Comparison of ENCODE assay signal across 12 cellular contexts in genomic region chr4:184583738-184584502, GRCh38.
DNase-seq lines count a peak whose midpoint lies in the region; ATAC-seq lines count a peak whose summit lies in the region.
"Had no signal": no experiment of that assay in that cellular context is flagged by ENCODE, and none has a peak within 500 bp of the region (broad histone marks: within the 10 kb centered on the region; RNA-seq: fewer than 3 reads in every experiment).

No MANE protein-coding gene starts in this region.

- no peak overlapping the region for H3K27ac ChIP-seq in caudate nucleus (ENCODE audit: low read depth, low read length)

- H3K4me1 Mint-ChIP-seq in activated CD4-positive, alpha-beta memory T cell treated with anti-CD3 and anti-CD28 coated beads for 36 hours (ENCODE audit: low read depth), result peaks cover 20% of the 10 kb centered on the region
- peaks cover 15% of the 10 kb centered on the region for H3K4me1 Mint-ChIP-seq in activated CD4-positive, alpha-beta memory T cell treated with anti-CD3 and anti-CD28 coated beads, Interleukin-2, amount 10 ng/mL, durations not matched to agents 7 days and 5 days
- H3K4me1 Mint-ChIP-seq in T-helper 2 cell treated with Interferon-gamma antibody and Interleukin-4, amounts not matched to agents 5 μg/mL and 100 μg/mL, for 36 hours (ENCODE audit: low read depth), result peaks cover 19% of the 10 kb centered on the region

- H3K9me3 Mint-ChIP-seq in activated CD4-positive, alpha-beta memory T cell treated with anti-CD3 and anti-CD28 coated beads for 36 hours, result peaks cover 23% of the 10 kb centered on the region
- H3K9me3 Mint-ChIP-seq in activated CD4-positive, alpha-beta memory T cell treated with anti-CD3 and anti-CD28 coated beads, Interleukin-2, amount 10 ng/mL, durations not matched to agents 7 days and 5 days, result peaks cover 26% of the 10 kb centered on the region
- peaks cover 21% of the 10 kb centered on the region for H3K9me3 Mint-ChIP-seq in T-helper 2 cell treated with Interferon-gamma antibody and Interleukin-4, amounts not matched to agents 5 μg/mL and 100 μg/mL, for 36 hours

- peak; percentile 72 for ATAC-seq in HG02571 (IDR thresholded peaks at IDR 0.05; ENCODE audit: unreplicated experiment)
- ATAC-seq: HepG2 had no signal

- no peak overlapping the region for H3K27ac Mint-ChIP-seq in activated CD4-positive, alpha-beta memory T cell treated with anti-CD3 and anti-CD28 coated beads for 36 hours
- H3K27ac Mint-ChIP-seq in activated CD4-positive, alpha-beta memory T cell treated with anti-CD3 and anti-CD28 coated beads, Interleukin-2, amount 10 ng/mL, durations not matched to agents 7 days and 5 days, result no peak overlapping the region
- H3K27ac Mint-ChIP-seq in T-helper 2 cell treated with Interferon-gamma antibody and Interleukin-4, amounts not matched to agents 5 μg/mL and 100 μg/mL, for 36 hours, result peak overlapping the region; percentile 60

- peaks cover 7% of the 10 kb centered on the region for H3K36me3 Mint-ChIP-seq in activated CD4-positive, alpha-beta memory T cell treated with anti-CD3 and anti-CD28 coated beads for 36 hours
- peaks cover 16% of the 10 kb centered on the region for H3K36me3 Mint-ChIP-seq in activated CD4-positive, alpha-beta memory T cell treated with anti-CD3 and anti-CD28 coated beads, Interleukin-2, amount 10 ng/mL, durations not matched to agents 7 days and 5 days (ENCODE audit: low read depth)
- peaks cover 14% of the 10 kb centered on the region for H3K36me3 Mint-ChIP-seq in T-helper 2 cell treated with Interferon-gamma antibody and Interleukin-4, amounts not matched to agents 5 μg/mL and 100 μg/mL, for 36 hours (ENCODE audit: low read depth)

- peak; percentile 39 for DNase-seq in activated CD4-positive, alpha-beta memory T cell treated with anti-CD3 and anti-CD28 coated beads for 36 hours
- DNase-seq in activated CD4-positive, alpha-beta memory T cell treated with anti-CD3 and anti-CD28 coated beads, Interleukin-2, amount 10 ng/mL, durations not matched to agents 7 days and 5 days, result no peak
- peak; percentile 40 for DNase-seq in T-helper 2 cell treated with Interferon-gamma antibody and Interleukin-4, amounts not matched to agents 5 μg/mL and 100 μg/mL, for 36 hours (ENCODE audit: low spot score)
- peak; percentile 6 to 40 for DNase-seq in stimulated activated CD4-positive, alpha-beta T cell treated with anti-CD3 and anti-CD28 coated beads, Interleukin-4, amount 100 ng/mL, for 4 hours
- no peak for DNase-seq in NCI-H345 treated with DMSO at 0.1 percent for 48 hours (lab: John Stamatoyannopoulos, UW; ENCODE audit: unreplicated experiment)
- DNase-seq in A172 (ENCODE audit: low spot score), result no peak
- DNase-seq in caudate nucleus (lab: John Stamatoyannopoulos, UW), result no peak
- DNase-seq: ACHN, GF-D8, NCI-H524 had no signal

- POLR2A ChIA-PET in activated CD4-positive, alpha-beta memory T cell treated with anti-CD3 and anti-CD28 coated beads for 36 hours (lab: Charles Lee), result interaction anchor here (0.6 kb wide), 1 partner anchor 33 kb away, joined by 3 read pairs; no protein-coding TSS in a partner anchor
- POLR2A ChIA-PET in activated CD4-positive, alpha-beta memory T cell treated with anti-CD3 and anti-CD28 coated beads, Interleukin-2, amount 10 ng/mL, durations not matched to agents 7 days and 5 days (lab: Charles Lee), result no interaction called here

- intact Hi-C loops in activated CD4-positive, alpha-beta memory T cell treated with anti-CD3 and anti-CD28 coated beads for 36 hours (cut with micrococcal nuclease), result loop anchor here (5.0 to 10.0 kb wide), 2 partner anchors 112 to 241 kb away; partner anchors contain the start of genes ACSL1 and IRF2

- CTCF ChIA-PET in activated CD4-positive, alpha-beta memory T cell treated with anti-CD3 and anti-CD28 coated beads for 36 hours (lab: Charles Lee), result interaction anchor here (0.7 to 0.9 kb wide), 2 partner anchors 319 to 321 kb away, joined by 3 read pairs; no protein-coding TSS in a partner anchor
- CTCF ChIA-PET in activated CD4-positive, alpha-beta memory T cell treated with anti-CD3 and anti-CD28 coated beads, Interleukin-2, amount 10 ng/mL, durations not matched to agents 7 days and 5 days (lab: Charles Lee), result interaction anchor here (0.6 to 1.2 kb wide), 2 partner anchors 9 to 249 kb away, joined by 3 read pairs; no protein-coding TSS in a partner anchor

- H3K4me3 Mint-ChIP-seq in activated CD4-positive, alpha-beta memory T cell treated with anti-CD3 and anti-CD28 coated beads for 36 hours, result no peak overlapping the region
- no peak overlapping the region for H3K4me3 Mint-ChIP-seq in activated CD4-positive, alpha-beta memory T cell treated with anti-CD3 and anti-CD28 coated beads, Interleukin-2, amount 10 ng/mL, durations not matched to agents 7 days and 5 days
- H3K4me3 Mint-ChIP-seq in T-helper 2 cell treated with Interferon-gamma antibody and Interleukin-4, amounts not matched to agents 5 μg/mL and 100 μg/mL, for 36 hours, result peak overlapping the region; percentile 19

- no peaks in the 10 kb centered on the region for H3K27me3 Mint-ChIP-seq in activated CD4-positive, alpha-beta memory T cell treated with anti-CD3 and anti-CD28 coated beads for 36 hours
- H3K27me3 Mint-ChIP-seq in activated CD4-positive, alpha-beta memory T cell treated with anti-CD3 and anti-CD28 coated beads, Interleukin-2, amount 10 ng/mL, durations not matched to agents 7 days and 5 days, result no peaks in the 10 kb centered on the region
- no peaks in the 10 kb centered on the region for H3K27me3 Mint-ChIP-seq in T-helper 2 cell treated with Interferon-gamma antibody and Interleukin-4, amounts not matched to agents 5 μg/mL and 100 μg/mL, for 36 hours (ENCODE audit: low read depth)

Comparison
In these comparisons a context has a peak if more than half of its experiments do, and no peak if none do; other contexts are left out.
1. DNase-seq: peak in activated CD4-positive, alpha-beta memory T cell treated with anti-CD3 and anti-CD28 coated beads for 36 hours (single experiment), T-helper 2 cell treated with Interferon-gamma antibody and Interleukin-4, amounts not matched to agents 5 μg/mL and 100 μg/mL, for 36 hours (single experiment) and stimulated activated CD4-positive, alpha-beta T cell treated with anti-CD3 and anti-CD28 coated beads, Interleukin-4, amount 100 ng/mL, for 4 hours (2 of 2); none in activated CD4-positive, alpha-beta memory T cell treated with anti-CD3 and anti-CD28 coated beads, Interleukin-2, amount 10 ng/mL, durations not matched to agents 7 days and 5 days (single experiment), NCI-H345 treated with DMSO at 0.1 percent for 48 hours (single experiment), A172 (single experiment) and caudate nucleus (0 of 61).